26 cellular contexts compared by ENCODE assay signal in the genomic region with DNA sequence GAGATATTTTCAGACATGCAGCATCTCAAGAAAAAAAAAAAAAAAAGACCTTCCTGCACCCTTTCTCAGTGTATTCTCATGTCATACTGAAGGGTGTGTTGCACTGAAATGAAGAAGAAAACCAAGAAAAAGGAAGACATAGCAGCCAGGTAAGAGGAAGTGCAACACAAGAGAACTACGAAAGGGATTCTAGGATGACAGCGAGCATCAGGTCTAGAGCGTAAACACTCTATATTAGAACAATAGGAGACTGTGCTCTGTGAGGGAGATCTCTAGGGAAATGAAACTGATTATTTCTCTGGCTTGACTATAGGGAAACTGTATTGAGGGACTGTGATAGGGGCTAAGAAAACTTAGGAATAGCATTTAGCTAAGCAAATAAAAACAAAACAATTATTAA. TPM values are rescaled to one million over a fixed set of nuclear protein-coding genes. Genes with fewer than 3 reads are reported as not detected.
A peak's percentile ranks its signal among the peaks of the same experiment; 100 is the strongest.
DNase-seq lines count a peak whose midpoint lies in the region; ATAC-seq, FAIRE-seq and TF ChIP-seq lines count a peak whose summit lies in the region.
"Had no signal": no experiment of that assay in that cellular context is flagged by ENCODE, and none has a peak within 500 bp of the region (broad histone marks: within the 10 kb centered on the region; RNA-seq: fewer than 3 reads in every experiment).

No MANE protein-coding gene starts in this region.

- no peaks in the 10 kb centered on the region for H3K9me3 ChIP-seq in K562 (replicated peaks; ENCODE audit: control insufficient read depth, insufficient read depth, low read depth, low read length)
- no peaks in the 10 kb centered on the region for H3K9me3 ChIP-seq in HAP-1
- H3K9me3 ChIP-seq: tibial artery had no signal

- H3K36me3 ChIP-seq in K562 (ENCODE audit: control insufficient read depth, insufficient read depth, low read length): no peaks in the 10 kb centered on the region
- no peaks in the 10 kb centered on the region for H3K36me3 ChIP-seq in HAP-1 (replicated peaks)
- H3K36me3 ChIP-seq: tibial artery had no signal

- H3K27ac ChIP-seq in K562 (ENCODE audit: extremely low read depth, low read depth, low read length): no peak overlapping the region
- H3K27ac ChIP-seq: SK-N-MC, tibial artery had no signal

- POLR2A ChIA-PET in K562 (lab: Yijun Ruan, JAX): interaction anchor here (2.5 kb wide), 1 partner anchor 9 kb away, joined by 6 read pairs; no protein-coding TSS in a partner anchor

- no TSS peak for BruUV-seq in K562 (replicated peaks; lab: Mats Ljungman, UMichigan)

- no peak overlapping the region for H2AFZ ChIP-seq in K562 (ENCODE audit: low read depth, low read length)

- no peak for TF ChIP-seq CTCF in K562 (IDR thresholded peaks at IDR 0.05 in 2 of 3, conservative IDR thresholded peaks at IDR 0.05 in 1 of 3; ENCODE audit: insufficient read depth in 2 of 3, low read depth in 1 of 3, low read length in 3 of 3)

- in situ Hi-C loops in K562 (cut with MboI) (no loop called here), HAP-1 (cut with MboI; ENCODE audit: low sequenced_read_pairs) (no loop called here)

- intact Hi-C loops in K562 (cut with micrococcal nuclease): no loop called here

- no peak for TF ChIP-seq EP300 in K562 (IDR thresholded peaks at IDR 0.05; ENCODE audit: low read length)

- no peak for FAIRE-seq in K562 (lab: Jason Lieb, UNC)

- H3K9me1 ChIP-seq in K562 (ENCODE audit: control insufficient read depth, insufficient read depth, low read length): no peaks in the 10 kb centered on the region

- H3K9ac ChIP-seq in K562 (ENCODE audit: insufficient read depth in 1 of 2, low read depth in 2 of 2, low read length in 2 of 2): no peak overlapping the region

- H4K20me1 ChIP-seq in K562 (replicated peaks; ENCODE audit: control insufficient read depth, insufficient read depth, low read length): no peaks in the 10 kb centered on the region

- H3K27me3 ChIP-seq in K562 (ENCODE audit: control insufficient read depth in 2 of 2, insufficient read depth in 2 of 2, low read length in 2 of 2) (peaks cover 21 to 22% of the 10 kb centered on the region in 2 experiments; a peak in 4 of 5 replicates), HAP-1 (ENCODE audit: low read depth) (no peaks in the 10 kb centered on the region)
- H3K27me3 ChIP-seq: tibial artery had no signal

- no peak for TF ChIP-seq POLR2A in K562 (conservative IDR thresholded peaks at IDR 0.05)

- 15% methylated on average over 3 of the region's 3 CpGs for WGBS in K562 (ENCODE audit: insufficient coverage, low coverage, missing lambda C conversion rate)

- H3K4me2 ChIP-seq in K562 (ENCODE audit: insufficient read depth, low read length): no peak overlapping the region

- H3K4me1 ChIP-seq in K562 (replicated peaks in 1 of 2; ENCODE audit: control insufficient read depth in 2 of 2, insufficient read depth in 2 of 2, low read length in 2 of 2) (no peaks in the 10 kb centered on the region), HAP-1 (no peaks in the 10 kb centered on the region)

- H3K4me3 ChIP-seq in K562: no peak overlapping the region
- no peak overlapping the region for H3K4me3 ChIP-seq in HAP-1
- H3K4me3 ChIP-seq: lung, SK-N-MC, tibial artery had no signal

- DNase-seq in SIG-M5 treated with dmso at 0.1 percent for 504 hours (lab: John Stamatoyannopoulos, UW; ENCODE audit: unreplicated experiment) (peak; percentile 23), SIG-M5 (lab: John Stamatoyannopoulos, UW) (no peak), NCI-H526 treated with DMSO at 0.1 percent for 48 hours (lab: John Stamatoyannopoulos, UW) (peak; percentile 82), K562 (ENCODE audit: extremely low read depth in 1 of 4, low spot score in 3 of 4) (no peak), HAP-1 (ENCODE audit: low spot score in 2 of 2) (no peak)
- DNase-seq in activated effector memory CD4-positive, alpha-beta T cell treated with Interleukin-2 at 50 U/mL for 16 hours: no peak
- DNase-seq: ACHN; activated CD4-positive, alpha-beta T cell treated with anti-CD3 and anti-CD28 coated beads for 1 hour; activated CD8-positive, alpha-beta T cell treated with anti-CD3 and anti-CD28 coated beads for 36 hours; aorta; cortex of kidney; DMS53; effector memory CD8-positive, alpha-beta T cell; foreskin fibroblast; GDM1; KG1; NCI-H187 treated with DMSO at 0.1 percent for 48 hours; NCI-H446 treated with DMSO at 0.1 percent for 48 hours; nephron progenitor cell; RPMI8226; stimulated activated naive CD8-positive, alpha-beta T cell treated with anti-CD3 and anti-CD28 coated beads, Interleukin-15, Interleukin-2, amounts not matched to agents 100 U/mL and 50 U/mL, for 24 hours; tibial artery had no signal

- no peaks in the 10 kb centered on the region for H3K79me2 ChIP-seq in K562 (ENCODE audit: control insufficient read depth, insufficient read depth, low read length)

- TF ChIP-seq RAD21 in K562 (CRISPR knock-in tag; conservative IDR thresholded peaks at IDR 0.05 in 1 of 2, IDR thresholded peaks at IDR 0.05 in 1 of 2): no peak

- CTCF ChIA-PET in K562 (lab: Yijun Ruan, JAX; ENCODE audit: low intra/inter-chr PET ratio): no interaction called here

- no peak for ATAC-seq in K562
- ATAC-seq in HG03520 (IDR thresholded peaks at IDR 0.05; ENCODE audit: unreplicated experiment): no peak
- ATAC-seq: activated CD8-positive, alpha-beta T cell treated with anti-CD3 and anti-CD28 coated beads for 36 hours; activated T-helper 17 cell treated with anti-CD3 and anti-CD28 coated beads, Interleukin-2, amount 50 U/mL, for 72 hours; effector memory CD8-positive, alpha-beta T cell; stimulated activated naive CD8-positive, alpha-beta T cell treated with anti-CD3 and anti-CD28 coated beads, Interleukin-15, Interleukin-2, amounts not matched to agents 100 U/mL and 50 U/mL, for 24 hours had no signal

RNA-seq across cellular contexts. Expression of a gene that starts 30.0 kb away (rescaled TPM):
- 52.4 and 105 TPM in 2 replicates for total RNA-seq in K562 (2011; cell fraction: chromatin; rRNA removed; ENCODE audit: low replicate concordance)
- 77.4 and 82.7 TPM in 2 replicates for total RNA-seq in K562 (2011; cell fraction: nucleolus; rRNA removed)
- 133 and 210 TPM in 2 replicates for total RNA-seq in K562 (2011; cell fraction: nucleoplasm; rRNA removed)
- total RNA-seq in K562 (2014; rRNA removed) (500 and 534 TPM in 2 replicates), K562 (2014; rRNA removed; fragmentation: Illumina TruSeq; extraction: Trizol) (775 and 842 TPM in 2 replicates), K562 (2015; rRNA removed; fragmentation: Illumina TruSeq; extraction: Trizol) (754 and 814 TPM in 2 replicates), K562 (2021) (808 and 883 TPM in 2 replicates)
- polyA plus RNA-seq in K562 (2011; rRNA removed) (761 and 848 TPM in 2 replicates), K562 (2014; fragmentation: Illumina TruSeq; extraction: Trizol) (1,456 and 1,637 TPM in 2 replicates), K562 (2014; fragmentation: Nextera tagmentation; extraction: Ambion mirVana) (1,000 to 10,000 TPM; 1,000 to 1,004 TPM), K562 (2014; rRNA removed) (860 and 925 TPM in 2 replicates)
- 199 and 413 TPM in 2 replicates for polyA plus RNA-seq in K562 (2011; cell fraction: cytosol; rRNA removed)
- 206 and 312 TPM in 2 replicates for polyA plus RNA-seq in K562 (2011; cell fraction: nucleus; rRNA removed)
- polyA plus RNA-seq in K562 (2012): 1,014 and 1,078 TPM in 2 replicates
- polyA minus RNA-seq in K562 (2011; rRNA and poly(A)+ RNA removed): 882 and 931 TPM in 2 replicates
- polyA minus RNA-seq in K562 (2011; cell fraction: cytosol; rRNA and poly(A)+ RNA removed): 300 and 339 TPM in 2 replicates
- 52.6 and 126 TPM in 2 replicates for polyA minus RNA-seq in K562 (2011; cell fraction: nucleus; rRNA and poly(A)+ RNA removed)

RNA-seq across cellular contexts. Expression of a gene that starts 37.2 kb away (rescaled TPM):
- total RNA-seq in K562 (2011; cell fraction: chromatin; rRNA removed; ENCODE audit: low replicate concordance): 24.0 and 49.2 TPM in 2 replicates
- total RNA-seq in K562 (2011; cell fraction: nucleolus; rRNA removed): 20.5 and 24.2 TPM in 2 replicates
- 19.1 and 29.8 TPM in 2 replicates for total RNA-seq in K562 (2011; cell fraction: nucleoplasm; rRNA removed)
- total RNA-seq in K562 (2014; rRNA removed) (9.8 and 9.9 TPM in 2 replicates), K562 (2014; rRNA removed; fragmentation: Illumina TruSeq; extraction: Trizol) (15.8 and 20.2 TPM in 2 replicates), K562 (2015; rRNA removed; fragmentation: Illumina TruSeq; extraction: Trizol) (7.9 and 8.9 TPM in 2 replicates), K562 (2021) (8.5 and 13.5 TPM in 2 replicates)
- polyA plus RNA-seq in K562 (2011; rRNA removed) (24.6 and 28.7 TPM in 2 replicates), K562 (2014; fragmentation: Illumina TruSeq; extraction: Trizol) (10.5 and 11.7 TPM in 2 replicates), K562 (2014; fragmentation: Nextera tagmentation; extraction: Ambion mirVana) (10 to 100 TPM; 11.9 to 16.4 TPM), K562 (2014; rRNA removed) (12.3 and 12.8 TPM in 2 replicates)
- 6.1 and 8.0 TPM in 2 replicates for polyA plus RNA-seq in K562 (2011; cell fraction: cytosol; rRNA removed)
- polyA plus RNA-seq in K562 (2011; cell fraction: nucleus; rRNA removed): 29.0 and 43.6 TPM in 2 replicates
- polyA plus RNA-seq in K562 (2012): 7.4 and 11.8 TPM in 2 replicates
- polyA minus RNA-seq in K562 (2011; rRNA and poly(A)+ RNA removed): 15.7 and 16.5 TPM in 2 replicates
- polyA minus RNA-seq in K562 (2011; cell fraction: cytosol; rRNA and poly(A)+ RNA removed): 8.0 and 8.2 TPM in 2 replicates
- 21.0 and 35.0 TPM in 2 replicates for polyA minus RNA-seq in K562 (2011; cell fraction: nucleus; rRNA and poly(A)+ RNA removed)

RNA-seq across cellular contexts. Expression of a gene that starts 37.3 kb away (rescaled TPM):
- 61.0 and 102 TPM in 2 replicates for total RNA-seq in K562 (2011; cell fraction: chromatin; rRNA removed; ENCODE audit: low replicate concordance)
- 38.4 and 42.2 TPM in 2 replicates for total RNA-seq in K562 (2011; cell fraction: nucleolus; rRNA removed)
- total RNA-seq in K562 (2011; cell fraction: nucleoplasm; rRNA removed): 64.7 and 82.1 TPM in 2 replicates
- 28.1 and 31.2 TPM in 2 replicates for total RNA-seq in K562 (2014; rRNA removed)
- 46.2 and 55.4 TPM in 2 replicates for total RNA-seq in K562 (2014; rRNA removed; fragmentation: Illumina TruSeq; extraction: Trizol)
- 38.3 and 46.7 TPM in 2 replicates for total RNA-seq in K562 (2015; rRNA removed; fragmentation: Illumina TruSeq; extraction: Trizol)
- total RNA-seq in K562 (2021): 38.9 and 51.0 TPM in 2 replicates
- polyA plus RNA-seq in K562 (2011; rRNA removed): 24.0 and 33.8 TPM in 2 replicates
- polyA plus RNA-seq in K562 (2011; cell fraction: cytosol; rRNA removed): 9.8 and 15.8 TPM in 2 replicates
- polyA plus RNA-seq in K562 (2011; cell fraction: nucleus; rRNA removed): 43.1 and 48.3 TPM in 2 replicates
- polyA plus RNA-seq in K562 (2012): 6.7 and 24.7 TPM in 2 replicates
- 29.8 and 37.0 TPM in 2 replicates for polyA plus RNA-seq in K562 (2014; fragmentation: Illumina TruSeq; extraction: Trizol)
- polyA plus RNA-seq in K562 (2014; fragmentation: Nextera tagmentation; extraction: Ambion mirVana): 10 to 100 TPM; 28.1 to 49.3 TPM
- 33.7 and 34.1 TPM in 2 replicates for polyA plus RNA-seq in K562 (2014; rRNA removed)
- polyA minus RNA-seq in K562 (2011; rRNA and poly(A)+ RNA removed): 60.0 and 62.1 TPM in 2 replicates
- polyA minus RNA-seq in K562 (2011; cell fraction: cytosol; rRNA and poly(A)+ RNA removed): 15.7 and 19.6 TPM in 2 replicates
- polyA minus RNA-seq in K562 (2011; cell fraction: nucleus; rRNA and poly(A)+ RNA removed): 69.1 and 104 TPM in 2 replicates

Comparison
In these comparisons a context has a peak if more than half of its experiments do, and no peak if none do; other contexts are left out.
1. DNase-seq: peak in SIG-M5 treated with dmso at 0.1 percent for 504 hours (single experiment) and NCI-H526 treated with DMSO at 0.1 percent for 48 hours (single experiment); none in SIG-M5 (single experiment), K562 (0 of 4), HAP-1 (0 of 2) and activated effector memory CD4-positive, alpha-beta T cell treated with Interleukin-2 at 50 U/mL for 16 hours (single experiment).